In the genomic region with DNA sequence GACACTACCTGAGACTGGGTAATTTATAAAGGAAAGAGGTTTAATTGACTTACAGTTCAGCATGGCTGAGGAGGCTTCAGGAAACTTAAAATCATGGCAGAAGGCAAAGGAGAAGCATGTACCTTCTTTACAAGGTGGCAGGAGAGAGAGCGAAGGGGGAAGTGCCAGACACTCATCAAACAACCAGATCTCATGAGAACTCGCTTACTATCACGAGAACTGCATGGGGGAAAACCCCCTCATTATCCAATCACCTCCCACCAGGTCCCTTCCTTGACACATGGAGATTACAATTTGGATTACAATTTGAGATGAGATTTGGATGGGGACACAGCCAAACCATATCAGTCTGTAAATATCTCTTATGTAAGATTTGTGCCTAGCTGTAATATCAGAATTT, we compare ENCODE assay signal across 27 cellular contexts.
"Had no signal": no experiment of that assay in that cellular context is flagged by ENCODE, and none has a peak within 500 bp of the region (broad histone marks: within the 10 kb centered on the region; RNA-seq: fewer than 3 reads in every experiment).

No MANE protein-coding gene starts in this region.

- H3K27ac ChIP-seq: ascending aorta, breast epithelium, cardiac muscle cell, colonic mucosa, heart left ventricle had no signal

- H3K27me3 ChIP-seq: ascending aorta, breast epithelium, colonic mucosa had no signal

- H3K36me3 ChIP-seq: ascending aorta, breast epithelium, cardiac muscle cell, colonic mucosa, heart left ventricle had no signal

- H3K4me1 Mint-ChIP-seq: activated naive CD4-positive, alpha-beta T cell treated with anti-CD3 and anti-CD28 coated beads, Interleukin-2, amount 50 U/mL, for 24 hours; brain had no signal

- H3K9me3 ChIP-seq: ascending aorta, breast epithelium, colonic mucosa had no signal

- H3K9me3 Mint-ChIP-seq: activated CD8-positive, alpha-beta T cell treated with anti-CD3 and anti-CD28 coated beads for 36 hours; activated naive CD4-positive, alpha-beta T cell treated with anti-CD3 and anti-CD28 coated beads, Interleukin-2, amount 50 U/mL, for 24 hours had no signal

- H3K4me1 ChIP-seq: ascending aorta, breast epithelium, colonic mucosa, heart left ventricle had no signal

- H3K4me3 Mint-ChIP-seq: activated CD8-positive, alpha-beta T cell treated with anti-CD3 and anti-CD28 coated beads for 36 hours; activated naive CD4-positive, alpha-beta T cell treated with anti-CD3 and anti-CD28 coated beads for 36 hours; activated naive CD4-positive, alpha-beta T cell treated with anti-CD3 and anti-CD28 coated beads, Interleukin-2, amount 50 U/mL, for 24 hours; activated naive CD8-positive, alpha-beta T cell treated with anti-CD3 and anti-CD28 coated beads, Interleukin-2, amount 10 ng/mL, durations not matched to agents 7 days and 5 days; activated T-helper 1 cell treated with anti-CD3 and anti-CD28 coated beads, Interleukin-12 subunit alpha, Interleukin-12 subunit beta, Interleukin-2, Interleukin-4 antibody, amounts not matched to agents 30 ng/mL and 10 ng/mL and 1 ng/mL, durations not matched to agents 14 hours and 24 hours and 36 hours; brain; WTC11 had no signal

- H3K36me3 Mint-ChIP-seq: activated naive CD4-positive, alpha-beta T cell treated with anti-CD3 and anti-CD28 coated beads, Interleukin-2, amount 50 U/mL, for 24 hours; activated naive CD8-positive, alpha-beta T cell treated with anti-CD3 and anti-CD28 coated beads, Interleukin-2, amount 10 ng/mL, durations not matched to agents 7 days and 5 days; brain had no signal

- DNase-seq: activated CD4-positive, alpha-beta T cell treated with anti-CD3 and anti-CD28 coated beads for 48 hours; activated CD4-positive, alpha-beta T cell treated with anti-CD3 and anti-CD28 coated beads, Interleukin-2, amount 50 U/mL, for 1 hour; activated CD4-positive, alpha-beta T cell treated with anti-CD3 and anti-CD28 coated beads, Interleukin-2, amount 50 U/mL, for 48 hours; activated CD8-positive, alpha-beta memory T cell treated with anti-CD3 and anti-CD28 coated beads for 24 hours; activated CD8-positive, alpha-beta T cell treated with anti-CD3 and anti-CD28 coated beads for 36 hours; activated naive CD4-positive, alpha-beta T cell treated with anti-CD3 and anti-CD28 coated beads for 36 hours; activated naive CD8-positive, alpha-beta T cell treated with anti-CD3 and anti-CD28 coated beads, Interleukin-2, amount 10 ng/mL, durations not matched to agents 7 days and 5 days; activated T-cell treated with anti-CD3 and anti-CD28 coated beads, Interleukin-2, amount 50 U/mL, for 1 hour; activated T-cell treated with anti-CD3 and anti-CD28 coated beads, Interleukin-2, amount 50 U/mL, for 48 hours; central memory CD4-positive, alpha-beta T cell; cerebellar nuclear complex; colonic mucosa; effector CD8-positive, alpha-beta T cell; foreskin fibroblast; glutamatergic neuron; heart left ventricle; T-helper 2 cell had no signal

- H3K27me3 Mint-ChIP-seq: activated CD8-positive, alpha-beta T cell treated with anti-CD3 and anti-CD28 coated beads for 36 hours; activated naive CD4-positive, alpha-beta T cell treated with anti-CD3 and anti-CD28 coated beads, Interleukin-2, amount 50 U/mL, for 24 hours had no signal

- ATAC-seq: activated CD4-positive, CD25-positive, alpha-beta regulatory T cell treated with anti-CD3 and anti-CD28 coated beads, Interleukin-2, amount 50 U/mL, for 24 hours; activated CD8-positive, alpha-beta T cell treated with anti-CD3 and anti-CD28 coated beads for 36 hours; esophagus mucosa; heart left ventricle; WTC11 had no signal

- H3K4me3 ChIP-seq: ascending aorta, breast epithelium, cardiac muscle cell, colonic mucosa, heart left ventricle had no signal

- H3K27ac Mint-ChIP-seq: activated CD8-positive, alpha-beta T cell treated with anti-CD3 and anti-CD28 coated beads for 36 hours; activated naive CD4-positive, alpha-beta T cell treated with anti-CD3 and anti-CD28 coated beads for 36 hours; activated naive CD4-positive, alpha-beta T cell treated with anti-CD3 and anti-CD28 coated beads, Interleukin-2, amount 50 U/mL, for 24 hours; activated naive CD8-positive, alpha-beta T cell treated with anti-CD3 and anti-CD28 coated beads, Interleukin-2, amount 10 ng/mL, durations not matched to agents 7 days and 5 days; activated T-helper 1 cell treated with anti-CD3 and anti-CD28 coated beads, Interleukin-12 subunit alpha, Interleukin-12 subunit beta, Interleukin-2, Interleukin-4 antibody, amounts not matched to agents 30 ng/mL and 10 ng/mL and 1 ng/mL, durations not matched to agents 14 hours and 24 hours and 36 hours; activated T-helper 2 cell treated with anti-CD3 and anti-CD28 coated beads, Interferon-gamma antibody, Interleukin-2, Interleukin-4, amounts not matched to agents 10 μg/mL and 5 μg/mL and 100 μg/mL, durations not matched to agents 14 hours and 24 hours and 36 hours; brain; WTC11 had no signal
